Comparison of ENCODE assay signal across 11 cellular contexts in the genomic region with DNA sequence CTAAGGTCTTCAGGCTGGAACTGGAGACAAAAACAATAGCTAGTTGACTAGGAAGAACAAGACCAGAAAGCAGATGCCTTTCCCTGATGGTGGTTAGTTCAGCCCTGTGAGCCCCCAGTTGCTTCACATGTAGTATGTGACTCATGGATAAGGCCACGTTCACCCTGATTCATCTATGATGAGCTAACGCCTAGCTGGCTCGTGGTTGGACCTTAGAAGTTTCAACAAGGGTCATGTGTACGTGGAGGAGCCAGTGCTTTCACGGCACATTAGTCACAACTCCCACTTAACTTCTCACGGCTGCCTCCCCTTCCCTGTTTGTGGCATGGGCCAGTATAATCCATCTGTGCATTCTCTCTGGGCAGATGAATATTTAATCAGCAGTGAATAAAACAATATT. TPM values are rescaled to one million over a fixed set of nuclear protein-coding genes. Genes with fewer than 3 reads are reported as not detected.
A peak's percentile ranks its signal among the peaks of the same experiment; 100 is the strongest.
DNase-seq lines count a peak whose midpoint lies in the region; ATAC-seq and TF ChIP-seq lines count a peak whose summit lies in the region.
"Had no signal": no experiment of that assay in that cellular context is flagged by ENCODE, and none has a peak within 500 bp of the region (broad histone marks: within the 10 kb centered on the region; RNA-seq: fewer than 3 reads in every experiment).

No MANE protein-coding gene starts in this region.

- no peak overlapping the region for H3K4me2 ChIP-seq in GM23338

- peaks cover 20% of the 10 kb centered on the region for H3K4me1 Mint-ChIP-seq in GM23338
- H3K4me1 Mint-ChIP-seq: central memory CD8-positive, alpha-beta T cell had no signal

- H3K9me3 ChIP-seq in RWPE2 (ENCODE audit: severe bottlenecking) (no peaks in the 10 kb centered on the region), sigmoid colon (no peaks in the 10 kb centered on the region)

- no peak for TF ChIP-seq CTCF in GM23338 (conservative IDR thresholded peaks at IDR 0.05; ENCODE audit: low read depth in 2 of 2)
- TF ChIP-seq CTCF in RWPE2 (IDR thresholded peaks at IDR 0.05; ENCODE audit: poor library complexity, severe bottlenecking): no peak
- no peak for TF ChIP-seq CTCF in sigmoid colon (IDR thresholded peaks at IDR 0.05)

- no peaks in the 10 kb centered on the region for H3K9me2 ChIP-seq in GM23338 (ENCODE audit: insufficient read depth)

- H2AFZ ChIP-seq in GM23338: peak overlapping the region; percentile 19; the same call in 1 of the 2 replicates

- no peaks in the 10 kb centered on the region for H3F3A ChIP-seq in GM23338 (replicated peaks; ENCODE audit: low read depth)

- WGBS in sigmoid colon, 2 donors: 80 to 89% methylated on average over 6 of the region's 6 CpGs

- DNase-seq in GM23338 (ENCODE audit: low spot score) (no peak), RWPE2 (ENCODE audit: low spot score) (peak; percentile 75), fibroblast of the conjunctiva (ENCODE audit: low read depth) (peak; percentile 93), sigmoid colon (peak; percentile 84), caudate nucleus (lab: John Stamatoyannopoulos, UW) (no peak), SIG-M5 (lab: John Stamatoyannopoulos, UW) (no peak), NCI-H146 (lab: John Stamatoyannopoulos, UW) (no peak), NCI-H1417 (lab: John Stamatoyannopoulos, UW) (no peak)
- DNase-seq: NCI-H1694 treated with DMSO at 0.1 percent for 48 hours had no signal

- H3K27ac Mint-ChIP-seq in GM23338: no peak overlapping the region

- no peak overlapping the region for H3K4me3 Mint-ChIP-seq in GM23338
- H3K4me3 Mint-ChIP-seq: central memory CD8-positive, alpha-beta T cell; WTC11 had no signal

- H3K36me3 Mint-ChIP-seq in GM23338 (ENCODE audit: low read depth): no peaks in the 10 kb centered on the region
- H3K36me3 Mint-ChIP-seq: WTC11 had no signal

- H3K4me3 ChIP-seq in GM23338 (no peak overlapping the region), RWPE2 (ENCODE audit: severe bottlenecking) (no peak overlapping the region), sigmoid colon (no peak overlapping the region)

- H3K27me3 Mint-ChIP-seq in GM23338 (ENCODE audit: insufficient read depth, low read depth, poor library complexity): peaks cover 2% of the 10 kb centered on the region
- H3K27me3 Mint-ChIP-seq: central memory CD8-positive, alpha-beta T cell had no signal

- no peak for TF ChIP-seq POLR2A in sigmoid colon (IDR thresholded peaks at IDR 0.05)

- no peaks in the 10 kb centered on the region; the same call in 1 of the 3 replicates for H3K9me3 Mint-ChIP-seq in GM23338
- H3K9me3 Mint-ChIP-seq: central memory CD8-positive, alpha-beta T cell had no signal

- H3K36me3 ChIP-seq in GM23338 (ENCODE audit: insufficient read depth): no peaks in the 10 kb centered on the region
- H3K36me3 ChIP-seq in RWPE2 (ENCODE audit: low read depth): peaks cover 69% of the 10 kb centered on the region
- H3K36me3 ChIP-seq in sigmoid colon: no peaks in the 10 kb centered on the region

- ATAC-seq in GM23338 (no peak), RWPE2 (ENCODE audit: low read depth) (peak; percentile 89)
- ATAC-seq: WTC11 had no signal

- H4K20me1 ChIP-seq in GM23338 (replicated peaks; ENCODE audit: insufficient read depth): no peaks in the 10 kb centered on the region

- no peaks in the 10 kb centered on the region for H3K27me3 ChIP-seq in GM23338 (ENCODE audit: insufficient read depth)
- no peaks in the 10 kb centered on the region for H3K27me3 ChIP-seq in RWPE2 (ENCODE audit: insufficient read depth, poor library complexity, severe bottlenecking)
- no peaks in the 10 kb centered on the region for H3K27me3 ChIP-seq in sigmoid colon

- H3K27ac ChIP-seq in GM23338 (ENCODE audit: low read depth) (no peak overlapping the region), RWPE2 (ENCODE audit: poor library complexity, severe bottlenecking) (peak overlapping the region; percentile 59), sigmoid colon (peak overlapping the region; percentile 1 to 73 (median 68)), caudate nucleus (ENCODE audit: low read depth, low read length) (no peak overlapping the region)

- intact Hi-C loops in sigmoid colon (cut with DNase I): no loop called here

- no peak for TF ChIP-seq EP300 in sigmoid colon (IDR thresholded peaks at IDR 0.05)

- peaks cover 19% of the 10 kb centered on the region for H3K4me1 ChIP-seq in GM23338 (ENCODE audit: insufficient read depth)
- H3K4me1 ChIP-seq in RWPE2 (ENCODE audit: insufficient read depth, poor library complexity, severe bottlenecking): peaks cover 20% of the 10 kb centered on the region
- peaks cover 0 to 21% (median 8%) of the 10 kb centered on the region in 4 donors for H3K4me1 ChIP-seq in sigmoid colon

- no peaks in the 10 kb centered on the region for H3K79me2 ChIP-seq in GM23338 (replicated peaks; ENCODE audit: insufficient read depth)

TF ChIP-seq in GM23338, 12 proteins besides CTCF, POLR2A, EP300 and RAD21:
- no peak for TF ChIP-seq JUNB (IDR thresholded peaks at IDR 0.05; ENCODE audit: unreplicated experiment)
- no peak for TF ChIP-seq REST (IDR thresholded peaks at IDR 0.05; ENCODE audit: unreplicated experiment)
- no peak for TF ChIP-seq EZH2phosphoT487 (IDR thresholded peaks at IDR 0.05; ENCODE audit: unreplicated experiment)
- TF ChIP-seq NANOG (IDR thresholded peaks at IDR 0.05; ENCODE audit: borderline replicate concordance): no peak
- TF ChIP-seq STAT1 (IDR thresholded peaks at IDR 0.05; ENCODE audit: unreplicated experiment): no peak

RNA-seq across cellular contexts. Expression of gene COL8A1, which starts 20.6 kb away (rescaled TPM):
- total RNA-seq in GM23338 (2014; rRNA removed; shearing (Covaris generic)): 0.97 and 1.7 TPM in 2 replicates
- polyA plus RNA-seq in GM23338 (2016; fragmentation: Nextera tagmentation; extraction: Ambion mirVana): 0.24 and 0.26 TPM in 2 replicates
- 10 to 100 TPM; 15.3 to 39.6 (median 18.3) TPM for total RNA-seq in sigmoid colon
- polyA plus RNA-seq in sigmoid colon: 1 to 10 TPM in 1 of 3 donors, under 1 TPM in 2; 0.23 to 2.2 (median 0.60) TPM

Comparison
In these comparisons a context has a peak if more than half of its experiments do, and no peak if none do; other contexts are left out.
1. DNase-seq: peak in RWPE2 (single experiment), fibroblast of the conjunctiva (single experiment) and sigmoid colon (single experiment); none in GM23338 (single experiment), caudate nucleus (0 of 61), SIG-M5 (single experiment), NCI-H146 (single experiment) and NCI-H1417 (0 of 3).
2. H3K27ac ChIP-seq: peak in RWPE2 (single experiment) and sigmoid colon (4 of 4); none in GM23338 (single experiment) and caudate nucleus (single experiment).